ENCODE assay signal across 9 cellular contexts in the genomic region with DNA sequence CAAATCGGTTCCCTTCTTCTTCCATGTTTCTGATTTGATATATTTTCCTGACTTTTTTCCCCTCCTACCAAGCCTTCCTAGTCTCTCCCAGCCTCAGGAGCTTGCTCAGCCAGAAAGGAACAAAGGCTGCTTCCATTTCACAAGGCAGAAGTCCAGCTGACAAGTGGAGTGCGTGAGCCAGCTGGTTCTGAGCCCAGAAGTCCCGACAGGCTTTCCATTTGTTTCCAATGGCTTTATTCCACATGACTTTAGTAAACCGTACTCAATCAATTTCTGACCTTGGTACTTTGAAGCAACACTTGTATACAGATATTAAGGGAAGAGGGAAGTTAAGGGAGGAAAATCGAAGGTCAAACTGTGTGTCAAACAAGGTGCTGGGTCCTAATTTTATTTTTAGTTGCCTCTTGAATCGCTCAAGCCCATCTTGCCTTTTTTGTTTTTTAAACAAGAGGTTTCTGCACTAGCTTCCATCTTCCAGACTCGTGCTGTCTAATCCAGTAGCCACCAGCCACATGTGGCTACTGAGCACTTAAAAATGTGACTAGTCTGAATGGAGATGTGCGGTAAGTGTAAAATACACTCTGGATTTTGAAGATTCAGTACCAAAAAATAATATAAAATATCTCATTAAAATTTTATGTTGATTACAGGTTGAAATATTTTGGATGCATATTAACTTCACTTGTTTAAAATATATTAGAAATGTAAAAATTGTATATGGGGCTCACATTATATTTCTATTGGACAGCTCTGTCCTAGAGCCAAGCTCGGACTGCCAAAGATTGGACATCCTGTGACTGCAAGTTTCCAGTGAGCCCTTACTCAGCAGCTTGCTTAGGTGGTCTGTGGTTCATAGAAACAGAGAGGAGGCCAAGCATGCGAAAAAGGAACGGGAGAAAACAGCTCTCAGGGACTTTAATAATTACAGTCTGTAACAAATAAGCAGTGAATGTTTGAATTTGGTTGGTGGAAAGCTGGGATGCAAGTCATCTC. TPM values are rescaled to one million over a fixed set of nuclear protein-coding genes. Genes with fewer than 3 reads are reported as not detected.
A peak's percentile ranks its signal among the peaks of the same experiment; 100 is the strongest.
DNase-seq lines count a peak whose midpoint lies in the region; ATAC-seq, FAIRE-seq and TF ChIP-seq lines count a peak whose summit lies in the region.
"Had no signal": no experiment of that assay in that cellular context is flagged by ENCODE, and none has a peak within 500 bp of the region (broad histone marks: within the 10 kb centered on the region; RNA-seq: fewer than 3 reads in every experiment).

No MANE protein-coding gene starts in this region.

- no peak overlapping the region for H3K4me3 ChIP-seq in liver (ENCODE audit: low read depth in 1 of 3, low read length in 3 of 3)
- no peak overlapping the region for H3K4me3 ChIP-seq in HepG2 (replicated peaks in 1 of 3; ENCODE audit: insufficient read depth in 1 of 3, low read depth in 2 of 3, low read length in 3 of 3)
- peak overlapping the region; percentile 18 for H3K4me3 ChIP-seq in endocrine pancreas (ENCODE audit: control insufficient read depth, insufficient read depth, low read length)
- H3K4me3 ChIP-seq in muscle layer of colon (ENCODE audit: low read depth in 1 of 2, low read length in 2 of 2), result no peak overlapping the region
- no peak overlapping the region for H3K4me3 ChIP-seq in Karpas-422 (ENCODE audit: low read length)

- ATAC-seq in HepG2, result no peak

- no peak for TF ChIP-seq EP300 in HepG2 (IDR thresholded peaks at IDR 0.05; ENCODE audit: low read depth in 2 of 2, low read length in 2 of 2)
- TF ChIP-seq EP300 in HepG2 (CRISPR knock-in tag; IDR thresholded peaks at IDR 0.05; ENCODE audit: borderline replicate concordance), result no peak

- no peaks in the 10 kb centered on the region for H4K20me1 ChIP-seq in HepG2 (ENCODE audit: insufficient read depth, low read length)
- H4K20me1 ChIP-seq in Karpas-422 (ENCODE audit: insufficient read depth, low read depth, low read length), result no peaks in the 10 kb centered on the region

- H3K9me2 ChIP-seq in Karpas-422 (replicated peaks; ENCODE audit: insufficient read depth, low read length), result no peaks in the 10 kb centered on the region

- H3K9me3 ChIP-seq in liver (ENCODE audit: control insufficient read depth in 4 of 4, low read length in 3 of 4) (no peaks in the 10 kb centered on the region), HepG2 (ENCODE audit: low read length) (no peaks in the 10 kb centered on the region), endocrine pancreas (ENCODE audit: control insufficient read depth, low read length) (no peaks in the 10 kb centered on the region), muscle layer of colon (ENCODE audit: low read length) (no peaks in the 10 kb centered on the region), Karpas-422 (ENCODE audit: low read length) (no peaks in the 10 kb centered on the region)

- TF ChIP-seq RAD21 in liver (IDR thresholded peaks at IDR 0.05) (peak; percentile 54 to 55), HepG2 (CRISPR knock-in tag; IDR thresholded peaks at IDR 0.05) (no peak)

- peaks cover 2 to 17% (median 14%) of the 10 kb centered on the region in 4 donors for H3K4me1 ChIP-seq in liver (ENCODE audit: control insufficient read depth in 4 of 4, insufficient read depth in 4 of 4, low read length in 3 of 4)
- no peaks in the 10 kb centered on the region for H3K4me1 ChIP-seq in HepG2 (ENCODE audit: insufficient read depth, low read length)
- H3K4me1 ChIP-seq in endocrine pancreas (ENCODE audit: control insufficient read depth, insufficient read depth, low read length), result no peaks in the 10 kb centered on the region
- H3K4me1 ChIP-seq in muscle layer of colon (ENCODE audit: insufficient read depth, low read length), result peaks cover 19% of the 10 kb centered on the region
- no peaks in the 10 kb centered on the region for H3K4me1 ChIP-seq in Karpas-422 (ENCODE audit: low read length)

- CTCF ChIA-PET in HepG2 (lab: Yijun Ruan, JAX; ENCODE audit: low intra/inter-chr PET ratio, low total read pairs), result no interaction called here

- POLR2A ChIA-PET in HepG2 (lab: Yijun Ruan, JAX), result no interaction called here

- H2AFZ ChIP-seq in HepG2 (ENCODE audit: low read length), result no peak overlapping the region
- no peak overlapping the region for H2AFZ ChIP-seq in Karpas-422 (ENCODE audit: low read length)

- H3K79me2 ChIP-seq in HepG2 (ENCODE audit: insufficient read depth, low read length), result no peaks in the 10 kb centered on the region
- no peaks in the 10 kb centered on the region for H3K79me2 ChIP-seq in Karpas-422 (ENCODE audit: low read length)

- BruUV-seq in HepG2 (replicated peaks; lab: Mats Ljungman, UMichigan), result no TSS peak

- TF ChIP-seq CTCF in liver (IDR thresholded peaks at IDR 0.05; ENCODE audit: low read depth, low read length, missing input control) (no peak), HepG2 (CRISPR knock-in tag; IDR thresholded peaks at IDR 0.05) (no peak)

- FAIRE-seq in HepG2 (lab: Jason Lieb, UNC), result no peak

- intact Hi-C loops in HepG2 (cut with micrococcal nuclease; ENCODE audit: unreplicated experiment), result no loop called here

- H3K4me2 ChIP-seq in HepG2 (ENCODE audit: low read depth, low read length) (no peak overlapping the region), Karpas-422 (ENCODE audit: low read depth, low read length, poor library complexity, severe bottlenecking) (no peak overlapping the region)

- H3K9ac ChIP-seq in liver (ENCODE audit: low read depth in 1 of 2, low read length in 2 of 2) (peak overlapping the region in 1 of 2 donors; percentile 43), HepG2 (ENCODE audit: insufficient read depth, low read depth, low read length) (no peak overlapping the region), endocrine pancreas (ENCODE audit: control insufficient read depth, insufficient read depth, low read length) (no peak overlapping the region), muscle layer of colon (ENCODE audit: low read length) (peak overlapping the region; percentile 29), Karpas-422 (ENCODE audit: low read length) (no peak overlapping the region)

- 38% methylated on average over 11 of the region's 11 CpGs for WGBS in liver
- WGBS in HepG2 (ENCODE audit: low lambda C conversion rate), result under 1% methylated on average over 11 of the region's 11 CpGs

- H3K27me3 ChIP-seq in liver (ENCODE audit: control insufficient read depth in 4 of 4, insufficient read depth in 4 of 4, low read length in 3 of 4), result no peaks in the 10 kb centered on the region
- peaks cover 0 to 19% of the 10 kb centered on the region in 2 experiments; a peak in 2 of 5 replicates for H3K27me3 ChIP-seq in HepG2 (ENCODE audit: control insufficient read depth in 1 of 2, insufficient read depth in 2 of 2, low read length in 2 of 2)
- no peaks in the 10 kb centered on the region for H3K27me3 ChIP-seq in endocrine pancreas (ENCODE audit: control insufficient read depth, insufficient read depth, low read length)
- no peaks in the 10 kb centered on the region for H3K27me3 ChIP-seq in muscle layer of colon (ENCODE audit: control insufficient read depth in 1 of 2, insufficient read depth in 2 of 2, low read length in 2 of 2)
- no peaks in the 10 kb centered on the region for H3K27me3 ChIP-seq in Karpas-422 (ENCODE audit: low read length)

- DNase-seq in HepG2 (ENCODE audit: low spot score) (no peak), A172 (ENCODE audit: low spot score) (no peak), kidney tubule cell (ENCODE audit: low spot score) (no peak), activated gamma-delta T cell treated with Interleukin-2 at 50 U/mL for 16 hours (no peak), Karpas-422 (no peak)
- DNase-seq: activated naive CD4-positive, alpha-beta T cell treated with anti-CD3 and anti-CD28 coated beads, Interleukin-2, amount 50 U/mL, for 16 hours had no signal

- in situ Hi-C loops in HepG2 (cut with HindIII; ENCODE audit: extremely low pct_ligation_motif_present, low pct_unique_long_range_greater_than_20kb), result no loop called here

- no peak for TF ChIP-seq POLR2A in HepG2 (IDR thresholded peaks at IDR 0.05; ENCODE audit: insufficient read depth in 1 of 2, low read depth in 2 of 2, low read length in 2 of 2)

- H3K27ac ChIP-seq in liver (ENCODE audit: low read depth in 1 of 2, low read length in 2 of 2) (peak overlapping the region; percentile 49 to 76), HepG2 (ENCODE audit: extremely low read length, insufficient read depth, low read length) (no peak overlapping the region), muscle layer of colon (ENCODE audit: low read depth, low read length) (peak overlapping the region; percentile 74), Karpas-422 (ENCODE audit: low read length) (no peak overlapping the region)

- H3K36me3 ChIP-seq in liver (ENCODE audit: control insufficient read depth in 4 of 4, insufficient read depth in 3 of 4, low read depth in 1 of 4, low read length in 3 of 4) (peaks cover 0 to 6% (median under 1%) of the 10 kb centered on the region in 4 donors), HepG2 (replicated peaks in 1 of 2; ENCODE audit: control insufficient read depth in 1 of 2, insufficient read depth in 2 of 2, low read length in 2 of 2) (no peaks in the 10 kb centered on the region), endocrine pancreas (ENCODE audit: control insufficient read depth, insufficient read depth, low read length) (no peaks in the 10 kb centered on the region), muscle layer of colon (ENCODE audit: insufficient read depth, low read length) (peaks cover 29% of the 10 kb centered on the region), Karpas-422 (ENCODE audit: insufficient read depth, low read length) (peaks cover 34% of the 10 kb centered on the region; the same call in 1 of the 2 replicates)

RNA-seq across cellular contexts. Expression of gene WIPF1, which starts 36.0 kb away (rescaled TPM):
- total RNA-seq in liver, result 1 to 10 TPM; 7.3 to 7.7 TPM
- polyA plus RNA-seq in liver, result 1 to 10 TPM; 4.7 to 5.3 TPM
- not detected in 2 replicates for total RNA-seq in HepG2 (2016; rRNA removed; fragmentation: Illumina TruSeq; extraction: Trizol)
- total RNA-seq in HepG2 (2016; cell fraction: cytosol; rRNA removed; fragmentation: Illumina TruSeq; extraction: Trizol; ENCODE audit: low read depth), result not detected in 2 replicates
- not detected in 2 replicates for total RNA-seq in HepG2 (2016; cell fraction: insoluble cytoplasmic fraction; rRNA removed; fragmentation: Illumina TruSeq; extraction: Trizol)
- total RNA-seq in HepG2 (2016; cell fraction: membrane; rRNA removed; fragmentation: Illumina TruSeq; extraction: Trizol), result not detected in 2 replicates
- not detected in 2 replicates for total RNA-seq in HepG2 (2016; cell fraction: nucleus; rRNA removed; fragmentation: Illumina TruSeq; extraction: Trizol)
- 0.01 TPM in 1 of 2 replicates, not detected in the other for polyA plus RNA-seq in HepG2 (2011; rRNA removed)
- polyA plus RNA-seq in HepG2 (2011; cell fraction: cytosol; rRNA removed), result 0.04 TPM in 1 of 2 replicates, not detected in the other
- 0.03 TPM in 1 of 2 replicates, not detected in the other for polyA plus RNA-seq in HepG2 (2011; cell fraction: nucleus; rRNA removed)
- polyA plus RNA-seq in HepG2 (2012), result not detected in 2 replicates
- not detected in 2 replicates for polyA plus RNA-seq in HepG2 (2016; cell fraction: cytosol; fragmentation: Illumina TruSeq; extraction: Trizol; ENCODE audit: low read depth)
- not detected in 2 replicates for polyA plus RNA-seq in HepG2 (2016; cell fraction: insoluble cytoplasmic fraction; fragmentation: Illumina TruSeq; extraction: Trizol; ENCODE audit: low read depth)
- not detected in 2 replicates for polyA plus RNA-seq in HepG2 (2016; cell fraction: membrane; fragmentation: Illumina TruSeq; extraction: Trizol; ENCODE audit: low read depth)
- polyA plus RNA-seq in HepG2 (2016; cell fraction: nucleus; fragmentation: Illumina TruSeq; extraction: Trizol; ENCODE audit: insufficient read depth, low read depth), result not detected in 2 replicates
- polyA minus RNA-seq in HepG2 (2011; rRNA and poly(A)+ RNA removed; ENCODE audit: low replicate concordance), result 0.16 TPM in 1 of 2 replicates, not detected in the other
- not detected in 2 replicates for polyA minus RNA-seq in HepG2 (2011; cell fraction: cytosol; rRNA and poly(A)+ RNA removed)
- not detected in 2 replicates for polyA minus RNA-seq in HepG2 (2011; cell fraction: nucleus; rRNA and poly(A)+ RNA removed)
- total RNA-seq in A172 (2014; rRNA removed; shearing (Covaris generic)), result 8.1 and 8.6 TPM in 2 replicates
- total RNA-seq in Karpas-422 (2014; rRNA removed; shearing (Covaris generic); ENCODE audit: low replicate concordance), result 46.8 and 62.6 TPM in 2 replicates

Comparison
In these comparisons a context has a peak if more than half of its experiments do, and no peak if none do; other contexts are left out.
1. H3K27ac ChIP-seq: peak in liver (2 of 2) and muscle layer of colon (single experiment); none in HepG2 (single experiment) and Karpas-422 (single experiment).